Comparison of ENCODE assay signal across 1 cellular context in the genomic region with DNA sequence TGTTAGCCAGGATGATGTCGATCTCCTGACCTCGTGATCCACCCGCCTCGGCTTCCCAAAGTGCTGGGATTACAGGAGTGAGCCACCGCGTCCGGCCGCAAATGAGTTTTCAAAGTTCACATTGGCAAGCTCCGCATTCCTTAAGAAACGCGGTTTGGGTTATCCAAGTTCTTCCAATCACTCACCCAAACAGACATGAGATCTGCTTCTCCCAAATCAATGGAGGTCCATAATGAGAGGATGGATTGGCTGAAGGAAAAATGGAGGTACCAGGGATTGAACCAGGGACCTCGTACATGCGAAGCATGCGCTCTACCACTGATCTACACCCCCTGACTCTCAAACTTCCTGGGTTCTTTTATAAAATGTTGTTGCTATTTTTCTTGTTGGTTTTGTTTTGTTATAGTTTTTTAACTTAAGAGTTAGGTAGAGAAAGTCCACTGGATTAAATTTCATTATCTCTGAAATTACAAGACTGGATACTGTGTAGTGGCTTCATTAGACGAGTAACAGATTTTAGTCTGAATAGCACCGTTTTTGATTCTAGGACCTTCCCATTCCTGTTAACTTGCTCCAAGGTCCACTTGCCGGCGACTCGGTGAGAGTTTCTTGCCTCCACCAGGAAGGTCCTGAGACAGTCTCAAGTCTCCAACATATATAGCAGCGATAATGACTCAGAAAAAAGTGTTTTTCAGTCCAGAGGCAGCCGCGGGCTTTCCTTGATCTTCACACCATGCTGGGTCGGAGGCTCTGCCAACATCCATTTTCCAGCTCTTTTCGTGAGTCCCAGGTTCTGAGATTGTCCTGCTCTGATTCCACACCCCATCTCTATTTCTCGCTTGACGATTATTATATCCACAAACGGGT.
TF ChIP-seq lines count a peak whose summit lies in the region.

No MANE protein-coding gene starts in this region.

TF ChIP-seq in SK-N-SH treated with all-trans-retinoic acid at 6 μM for 48 hours, 23 proteins besides CTCF, POLR2A, EP300 and RAD21 (continued from another document):
- TF ChIP-seq POU6F1 (CRISPR knock-in tag; IDR thresholded peaks at IDR 0.05; ENCODE audit: borderline replicate concordance, low read depth) (no peak), TOX (CRISPR knock-in tag; IDR thresholded peaks at IDR 0.05; ENCODE audit: borderline replicate concordance) (no peak), SNAI2 (CRISPR knock-in tag; IDR thresholded peaks at IDR 0.05) (no peak)
- TF ChIP-seq, protein P1, sequence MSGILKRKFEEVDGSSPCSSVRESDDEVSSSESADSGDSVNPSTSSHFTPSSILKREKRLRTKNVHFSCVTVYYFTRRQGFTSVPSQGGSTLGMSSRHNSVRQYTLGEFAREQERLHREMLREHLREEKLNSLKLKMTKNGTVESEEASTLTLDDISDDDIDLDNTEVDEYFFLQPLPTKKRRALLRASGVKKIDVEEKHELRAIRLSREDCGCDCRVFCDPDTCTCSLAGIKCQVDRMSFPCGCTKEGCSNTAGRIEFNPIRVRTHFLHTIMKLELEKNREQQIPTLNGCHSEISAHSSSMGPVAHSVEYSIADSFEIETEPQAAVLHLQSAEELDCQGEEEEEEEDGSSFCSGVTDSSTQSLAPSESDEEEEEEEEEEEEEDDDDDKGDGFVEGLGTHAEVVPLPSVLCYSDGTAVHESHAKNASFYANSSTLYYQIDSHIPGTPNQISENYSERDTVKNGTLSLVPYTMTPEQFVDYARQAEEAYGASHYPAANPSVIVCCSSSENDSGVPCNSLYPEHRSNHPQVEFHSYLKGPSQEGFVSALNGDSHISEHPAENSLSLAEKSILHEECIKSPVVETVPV (CRISPR knock-in tag; IDR thresholded peaks at IDR 0.05): no peak
